In the genomic region with DNA sequence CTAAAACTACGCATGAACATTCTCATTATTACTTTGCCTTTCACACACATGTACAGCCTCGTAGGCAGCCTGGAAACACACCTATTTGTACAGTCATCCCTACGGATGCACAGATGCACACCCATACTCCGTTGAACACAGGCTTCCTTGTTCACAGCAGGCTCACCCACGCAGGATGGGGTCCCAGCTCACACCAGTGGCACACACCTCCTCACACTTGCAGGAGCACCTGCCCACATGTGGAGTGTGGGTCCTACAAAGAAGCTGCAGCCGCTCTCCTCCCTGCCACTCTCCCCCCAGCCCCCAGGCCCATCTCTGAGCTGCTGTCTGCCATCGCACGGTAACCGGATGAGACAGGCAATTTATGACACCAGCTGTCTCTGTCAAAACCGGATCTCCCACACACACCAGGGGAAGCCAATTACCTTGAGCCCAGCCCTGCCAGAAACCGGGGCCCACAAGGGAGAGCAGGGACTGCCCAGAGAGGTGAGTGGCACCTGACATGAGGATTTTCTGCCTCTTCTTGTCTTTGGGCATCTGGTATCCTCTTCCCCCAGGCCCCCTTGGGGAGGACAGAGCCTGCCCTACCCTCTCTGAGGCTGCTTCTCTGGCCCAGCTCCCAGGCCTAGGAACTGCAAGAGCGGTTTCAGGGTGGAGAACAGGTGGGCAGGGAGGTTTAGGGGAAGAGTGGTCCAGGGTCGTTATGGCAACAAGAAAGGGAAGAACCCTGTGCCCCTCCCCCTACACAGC, we compare ENCODE assay signal across 1 cellular context.
A peak's percentile ranks its signal among the peaks of the same experiment; 100 is the strongest.
TF ChIP-seq lines count a peak whose summit lies in the region.

No MANE protein-coding gene starts in this region.

TF ChIP-seq in GM12878, 131 proteins besides CTCF, POLR2A, EP300 and RAD21 (continued from another document):
- TF ChIP-seq, protein P1, sequence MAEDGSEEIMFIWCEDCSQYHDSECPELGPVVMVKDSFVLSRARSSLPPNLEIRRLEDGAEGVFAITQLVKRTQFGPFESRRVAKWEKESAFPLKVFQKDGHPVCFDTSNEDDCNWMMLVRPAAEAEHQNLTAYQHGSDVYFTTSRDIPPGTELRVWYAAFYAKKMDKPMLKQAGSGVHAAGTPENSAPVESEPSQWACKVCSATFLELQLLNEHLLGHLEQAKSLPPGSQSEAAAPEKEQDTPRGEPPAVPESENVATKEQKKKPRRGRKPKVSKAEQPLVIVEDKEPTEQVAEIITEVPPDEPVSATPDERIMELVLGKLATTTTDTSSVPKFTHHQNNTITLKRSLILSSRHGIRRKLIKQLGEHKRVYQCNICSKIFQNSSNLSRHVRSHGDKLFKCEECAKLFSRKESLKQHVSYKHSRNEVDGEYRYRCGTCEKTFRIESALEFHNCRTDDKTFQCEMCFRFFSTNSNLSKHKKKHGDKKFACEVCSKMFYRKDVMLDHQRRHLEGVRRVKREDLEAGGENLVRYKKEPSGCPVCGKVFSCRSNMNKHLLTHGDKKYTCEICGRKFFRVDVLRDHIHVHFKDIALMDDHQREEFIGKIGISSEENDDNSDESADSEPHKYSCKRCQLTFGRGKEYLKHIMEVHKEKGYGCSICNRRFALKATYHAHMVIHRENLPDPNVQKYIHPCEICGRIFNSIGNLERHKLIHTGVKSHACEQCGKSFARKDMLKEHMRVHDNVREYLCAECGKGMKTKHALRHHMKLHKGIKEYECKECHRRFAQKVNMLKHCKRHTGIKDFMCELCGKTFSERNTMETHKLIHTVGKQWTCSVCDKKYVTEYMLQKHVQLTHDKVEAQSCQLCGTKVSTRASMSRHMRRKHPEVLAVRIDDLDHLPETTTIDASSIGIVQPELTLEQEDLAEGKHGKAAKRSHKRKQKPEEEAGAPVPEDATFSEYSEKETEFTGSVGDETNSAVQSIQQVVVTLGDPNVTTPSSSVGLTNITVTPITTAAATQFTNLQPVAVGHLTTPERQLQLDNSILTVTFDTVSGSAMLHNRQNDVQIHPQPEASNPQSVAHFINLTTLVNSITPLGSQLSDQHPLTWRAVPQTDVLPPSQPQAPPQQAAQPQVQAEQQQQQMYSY (CRISPR knock-in tag; IDR thresholded peaks at IDR 0.05), result no peak
- TF ChIP-seq JUND (IDR thresholded peaks at IDR 0.05; ENCODE audit: low read depth, low read length) (no peak), GATAD2B (conservative IDR thresholded peaks at IDR 0.05; ENCODE audit: low read depth) (no peak), STAT3 (IDR thresholded peaks at IDR 0.05; ENCODE audit: low read depth, low read length) (no peak), BMI1 (IDR thresholded peaks at IDR 0.05; ENCODE audit: borderline replicate concordance) (no peak; the same call in 1 of the 2 replicates), TAF1 (IDR thresholded peaks at IDR 0.05; ENCODE audit: borderline replicate concordance, low read depth, low read length) (no peak), ETV6 (conservative IDR thresholded peaks at IDR 0.05 in 1 of 2, IDR thresholded peaks at IDR 0.05 in 1 of 2; ENCODE audit: borderline replicate concordance in 1 of 2, low read depth in 1 of 2) (no peak), ZZZ3 (IDR thresholded peaks at IDR 0.05; ENCODE audit: control insufficient read depth, insufficient read length, low read depth) (no peak), MYC (IDR thresholded peaks at IDR 0.05; ENCODE audit: insufficient read depth, insufficient read length, insufficient replicate concordance, low read length, severe bottlenecking) (no peak), MYB (IDR thresholded peaks at IDR 0.05; ENCODE audit: borderline replicate concordance, low read depth, low read length) (no peak), ZNF24 (IDR thresholded peaks at IDR 0.05) (no peak), STAT1 (conservative IDR thresholded peaks at IDR 0.05) (no peak), SUZ12 (IDR thresholded peaks at IDR 0.05; ENCODE audit: unreplicated experiment) (no peak), RFX5 (IDR thresholded peaks at IDR 0.05; ENCODE audit: low read depth, low read length) (no peak)
- TF ChIP-seq, protein P2, sequence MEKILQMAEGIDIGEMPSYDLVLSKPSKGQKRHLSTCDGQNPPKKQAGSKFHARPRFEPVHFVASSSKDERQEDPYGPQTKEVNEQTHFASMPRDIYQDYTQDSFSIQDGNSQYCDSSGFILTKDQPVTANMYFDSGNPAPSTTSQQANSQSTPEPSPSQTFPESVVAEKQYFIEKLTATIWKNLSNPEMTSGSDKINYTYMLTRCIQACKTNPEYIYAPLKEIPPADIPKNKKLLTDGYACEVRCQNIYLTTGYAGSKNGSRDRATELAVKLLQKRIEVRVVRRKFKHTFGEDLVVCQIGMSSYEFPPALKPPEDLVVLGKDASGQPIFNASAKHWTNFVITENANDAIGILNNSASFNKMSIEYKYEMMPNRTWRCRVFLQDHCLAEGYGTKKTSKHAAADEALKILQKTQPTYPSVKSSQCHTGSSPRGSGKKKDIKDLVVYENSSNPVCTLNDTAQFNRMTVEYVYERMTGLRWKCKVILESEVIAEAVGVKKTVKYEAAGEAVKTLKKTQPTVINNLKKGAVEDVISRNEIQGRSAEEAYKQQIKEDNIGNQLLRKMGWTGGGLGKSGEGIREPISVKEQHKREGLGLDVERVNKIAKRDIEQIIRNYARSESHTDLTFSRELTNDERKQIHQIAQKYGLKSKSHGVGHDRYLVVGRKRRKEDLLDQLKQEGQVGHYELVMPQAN (conservative IDR thresholded peaks at IDR 0.05), result 0 out of 2 replicates have a peak, but pooled peaks have one; percentile 20
- TF ChIP-seq, protein P3, sequence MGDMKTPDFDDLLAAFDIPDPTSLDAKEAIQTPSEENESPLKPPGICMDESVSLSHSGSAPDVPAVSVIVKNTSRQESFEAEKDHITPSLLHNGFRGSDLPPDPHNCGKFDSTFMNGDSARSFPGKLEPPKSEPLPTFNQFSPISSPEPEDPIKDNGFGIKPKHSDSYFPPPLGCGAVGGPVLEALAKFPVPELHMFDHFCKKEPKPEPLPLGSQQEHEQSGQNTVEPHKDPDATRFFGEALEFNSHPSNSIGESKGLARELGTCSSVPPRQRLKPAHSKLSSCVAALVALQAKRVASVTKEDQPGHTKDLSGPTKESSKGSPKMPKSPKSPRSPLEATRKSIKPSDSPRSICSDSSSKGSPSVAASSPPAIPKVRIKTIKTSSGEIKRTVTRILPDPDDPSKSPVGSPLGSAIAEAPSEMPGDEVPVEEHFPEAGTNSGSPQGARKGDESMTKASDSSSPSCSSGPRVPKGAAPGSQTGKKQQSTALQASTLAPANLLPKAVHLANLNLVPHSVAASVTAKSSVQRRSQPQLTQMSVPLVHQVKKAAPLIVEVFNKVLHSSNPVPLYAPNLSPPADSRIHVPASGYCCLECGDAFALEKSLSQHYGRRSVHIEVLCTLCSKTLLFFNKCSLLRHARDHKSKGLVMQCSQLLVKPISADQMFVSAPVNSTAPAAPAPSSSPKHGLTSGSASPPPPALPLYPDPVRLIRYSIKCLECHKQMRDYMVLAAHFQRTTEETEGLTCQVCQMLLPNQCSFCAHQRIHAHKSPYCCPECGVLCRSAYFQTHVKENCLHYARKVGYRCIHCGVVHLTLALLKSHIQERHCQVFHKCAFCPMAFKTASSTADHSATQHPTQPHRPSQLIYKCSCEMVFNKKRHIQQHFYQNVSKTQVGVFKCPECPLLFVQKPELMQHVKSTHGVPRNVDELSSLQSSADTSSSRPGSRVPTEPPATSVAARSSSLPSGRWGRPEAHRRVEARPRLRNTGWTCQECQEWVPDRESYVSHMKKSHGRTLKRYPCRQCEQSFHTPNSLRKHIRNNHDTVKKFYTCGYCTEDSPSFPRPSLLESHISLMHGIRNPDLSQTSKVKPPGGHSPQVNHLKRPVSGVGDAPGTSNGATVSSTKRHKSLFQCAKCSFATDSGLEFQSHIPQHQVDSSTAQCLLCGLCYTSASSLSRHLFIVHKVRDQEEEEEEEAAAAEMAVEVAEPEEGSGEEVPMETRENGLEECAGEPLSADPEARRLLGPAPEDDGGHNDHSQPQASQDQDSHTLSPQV (IDR thresholded peaks at IDR 0.05), result no peak
- TF ChIP-seq, protein P4, sequence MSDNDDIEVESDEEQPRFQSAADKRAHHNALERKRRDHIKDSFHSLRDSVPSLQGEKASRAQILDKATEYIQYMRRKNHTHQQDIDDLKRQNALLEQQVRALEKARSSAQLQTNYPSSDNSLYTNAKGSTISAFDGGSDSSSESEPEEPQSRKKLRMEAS (IDR thresholded peaks at IDR 0.05; ENCODE audit: low read depth, low read length), result no peak
- TF ChIP-seq, protein P5, sequence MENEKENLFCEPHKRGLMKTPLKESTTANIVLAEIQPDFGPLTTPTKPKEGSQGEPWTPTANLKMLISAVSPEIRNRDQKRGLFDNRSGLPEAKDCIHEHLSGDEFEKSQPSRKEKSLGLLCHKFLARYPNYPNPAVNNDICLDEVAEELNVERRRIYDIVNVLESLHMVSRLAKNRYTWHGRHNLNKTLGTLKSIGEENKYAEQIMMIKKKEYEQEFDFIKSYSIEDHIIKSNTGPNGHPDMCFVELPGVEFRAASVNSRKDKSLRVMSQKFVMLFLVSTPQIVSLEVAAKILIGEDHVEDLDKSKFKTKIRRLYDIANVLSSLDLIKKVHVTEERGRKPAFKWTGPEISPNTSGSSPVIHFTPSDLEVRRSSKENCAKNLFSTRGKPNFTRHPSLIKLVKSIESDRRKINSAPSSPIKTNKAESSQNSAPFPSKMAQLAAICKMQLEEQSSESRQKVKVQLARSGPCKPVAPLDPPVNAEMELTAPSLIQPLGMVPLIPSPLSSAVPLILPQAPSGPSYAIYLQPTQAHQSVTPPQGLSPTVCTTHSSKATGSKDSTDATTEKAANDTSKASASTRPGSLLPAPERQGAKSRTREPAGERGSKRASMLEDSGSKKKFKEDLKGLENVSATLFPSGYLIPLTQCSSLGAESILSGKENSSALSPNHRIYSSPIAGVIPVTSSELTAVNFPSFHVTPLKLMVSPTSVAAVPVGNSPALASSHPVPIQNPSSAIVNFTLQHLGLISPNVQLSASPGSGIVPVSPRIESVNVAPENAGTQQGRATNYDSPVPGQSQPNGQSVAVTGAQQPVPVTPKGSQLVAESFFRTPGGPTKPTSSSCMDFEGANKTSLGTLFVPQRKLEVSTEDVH (IDR thresholded peaks at IDR 0.05; ENCODE audit: low read depth, partially characterized antibody), result no peak
TF ChIP-seq in GM12878: peak in this region for 10.
